ENCODE assay signal across 22 cellular contexts in genomic region chr19:6821639-6822310, GRCh38. TPM values are rescaled to one million over a fixed set of nuclear protein-coding genes. Genes with fewer than 3 reads are reported as not detected.
"Had no signal": no experiment of that assay in that cellular context is flagged by ENCODE, and none has a peak within 500 bp of the region (broad histone marks: within the 10 kb centered on the region; RNA-seq: fewer than 3 reads in every experiment).

No MANE protein-coding gene starts in this region.

- H3K4me3 Mint-ChIP-seq: effector memory CD8-positive, alpha-beta T cell; nephron progenitor cell had no signal

- H3K36me3 ChIP-seq: esophagus squamous epithelium, left ventricle myocardium inferior, sigmoid colon, thoracic aorta, transverse colon had no signal

- H3K27me3 ChIP-seq: foreskin keratinocyte, neutrophil, transverse colon had no signal

- H3K4me1 ChIP-seq: esophagus squamous epithelium, foreskin keratinocyte, left ventricle myocardium inferior, sigmoid colon, stomach, transverse colon had no signal

- H3K27me3 Mint-ChIP-seq: effector memory CD8-positive, alpha-beta T cell; naive B cell had no signal

- H3K4me1 Mint-ChIP-seq: nephron progenitor cell had no signal

- H3K27ac Mint-ChIP-seq: nephron progenitor cell had no signal

- H3K4me3 ChIP-seq: esophagus squamous epithelium, left ventricle myocardium inferior, sigmoid colon, skin epidermis, stomach, thoracic aorta, transverse colon had no signal

- H3K27ac ChIP-seq: epithelial cell of prostate, esophagus squamous epithelium, foreskin keratinocyte, left ventricle myocardium inferior, neutrophil, sigmoid colon, skin epidermis, stomach, thoracic aorta, transverse colon had no signal

- DNase-seq: effector memory CD8-positive, alpha-beta T cell; esophagus squamous epithelium; foreskin keratinocyte; kidney; left cardiac atrium; left ventricle myocardium inferior; mesendoderm; naive B cell; nephron progenitor cell; sigmoid colon; stimulated activated CD4-positive, alpha-beta T cell treated with anti-CD3 and anti-CD28 coated beads, Interleukin-2, amount 100 ng/mL, for 24 hours; stimulated activated CD4-positive, alpha-beta T cell treated with anti-CD3 and anti-CD28 coated beads, Interleukin-4, amount 100 ng/mL, for 4 hours; stimulated activated naive CD4-positive, alpha-beta T cell; stomach; substantia nigra; transverse colon had no signal

- ATAC-seq: effector memory CD8-positive, alpha-beta T cell; foreskin keratinocyte; left cardiac atrium had no signal

RNA-seq across cellular contexts. Expression of gene VAV1, which starts 49.3 kb away (rescaled TPM):
- total RNA-seq: lung microvascular endothelial cell had no signal

RNA-seq across cellular contexts. Expression of gene SH2D3A, which starts 54.5 kb away (rescaled TPM):
- total RNA-seq: osteoblast had no signal
